22 cellular contexts compared by ENCODE assay signal in genomic region chr4:67162692-67163091, GRCh38.
DNase-seq lines count a peak whose midpoint lies in the region; ATAC-seq, FAIRE-seq and TF ChIP-seq lines count a peak whose summit lies in the region.
"Had no signal": no experiment of that assay in that cellular context is flagged by ENCODE, and none has a peak within 500 bp of the region (broad histone marks: within the 10 kb centered on the region; RNA-seq: fewer than 3 reads in every experiment).

No MANE protein-coding gene starts in this region.

- FAIRE-seq in A549 (lab: Jason Lieb, UNC) (no peak), K562 (lab: Jason Lieb, UNC) (no peak), islet of Langerhans (lab: Jason Lieb, UNC) (peak; percentile 69)
- FAIRE-seq: A204.1, D721Med, G401.6, GM12891, GM19239 had no signal

- H3K79me2 ChIP-seq in K562 (ENCODE audit: control insufficient read depth, insufficient read depth, low read length) = no peaks in the 10 kb centered on the region

- no peaks in the 10 kb centered on the region for H3K4me1 ChIP-seq in A549
- no peaks in the 10 kb centered on the region for H3K4me1 ChIP-seq in IMR-90 (ENCODE audit: control insufficient read depth, insufficient read depth, low read length)
- no peaks in the 10 kb centered on the region for H3K4me1 ChIP-seq in K562 (replicated peaks in 1 of 2; ENCODE audit: control insufficient read depth in 2 of 2, insufficient read depth in 2 of 2, low read length in 2 of 2)
- H3K4me1 ChIP-seq: BLaER1 treated with 17β-estradiol and CSF1 and Interleukin-3, amounts not matched to agents 10 nM and 100 nM; Caco-2 had no signal

- ATAC-seq in A549 = no peak
- no peak for ATAC-seq in IMR-90 (ENCODE audit: low read depth)
- no peak for ATAC-seq in K562
- ATAC-seq: CD8-positive, alpha-beta T cell had no signal

- no peak overlapping the region for H4K8ac ChIP-seq in IMR-90 (ENCODE audit: low read depth in 2 of 2, low read length in 2 of 2)

- H3K9ac ChIP-seq in IMR-90 (ENCODE audit: low read depth, low read length) (no peak overlapping the region), K562 (ENCODE audit: insufficient read depth in 1 of 2, low read depth in 2 of 2, low read length in 2 of 2) (no peak overlapping the region)
- H3K9ac ChIP-seq: BLaER1 treated with 17β-estradiol and CSF1 and Interleukin-3, amounts not matched to agents 10 nM and 100 nM had no signal

- H2AK9ac ChIP-seq in IMR-90 (replicated peaks; ENCODE audit: low read depth, low read length, poor library complexity) = no peak overlapping the region

- H2AK5ac ChIP-seq in IMR-90 (ENCODE audit: low read depth, low read length) = no peak overlapping the region

- H3K36me3 ChIP-seq in IMR-90 (ENCODE audit: control insufficient read depth, insufficient read depth, low read length) (no peaks in the 10 kb centered on the region), K562 (ENCODE audit: control insufficient read depth, insufficient read depth, low read length) (no peaks in the 10 kb centered on the region)
- H3K36me3 ChIP-seq: BLaER1 treated with 17β-estradiol and CSF1 and Interleukin-3, amounts not matched to agents 10 nM and 100 nM had no signal

- no peak overlapping the region for H4K91ac ChIP-seq in IMR-90 (ENCODE audit: insufficient read depth, low read depth, low read length)

- 38% methylated on average over 2 of the region's 2 CpGs for WGBS in A549 (ENCODE audit: missing lambda C conversion rate)
- WGBS in IMR-90 (ENCODE audit: extremely low coverage in 2 of 2, insufficient read length in 1 of 2), 2 experiments = no CpG with 5 or more reads among the region's 2 CpGs
- WGBS in K562 (ENCODE audit: insufficient coverage, low coverage, missing lambda C conversion rate) = 11% methylated on average over 2 of the region's 2 CpGs

- DNase-seq in A549 (ENCODE audit: low read depth in 1 of 2, low spot score in 1 of 2) (no peak), IMR-90 (no peak), K562 (ENCODE audit: extremely low read depth in 1 of 4, low spot score in 3 of 4) (no peak), activated gamma-delta T cell treated with Interleukin-2 at 50 U/mL for 16 hours (no peak)
- DNase-seq in activated CD8-positive, alpha-beta memory T cell treated with anti-CD3 and anti-CD28 coated beads, Interleukin-2, amount 50 U/mL, for 4 hours = no peak
- no peak for DNase-seq in stimulated activated CD4-positive, alpha-beta T cell treated with anti-CD3 and anti-CD28 coated beads, Interleukin-15, amount 100 ng/mL, for 24 hours
- DNase-seq: 8988T; AML-193; Caco-2; Calu3; CD4-positive, alpha-beta T cell; CD8-positive, alpha-beta T cell; DMS79 treated with DMSO at 0.1 percent for 48 hours; GF-D8 had no signal

- H3K79me1 ChIP-seq in IMR-90 (ENCODE audit: low read depth in 1 of 2, low read length in 2 of 2) = no peaks in the 10 kb centered on the region

- dilution Hi-C loops in IMR-90 (cut with HindIII; ENCODE audit: low sequenced_read_pairs, unreplicated experiment) = no loop called here

- intact Hi-C loops in IMR-90 (cut with micrococcal nuclease) = no loop called here
- intact Hi-C loops in K562 (cut with micrococcal nuclease) = no loop called here

- BruUV-seq in IMR-90 (replicated peaks; lab: Mats Ljungman, UMichigan) (no TSS peak), K562 (replicated peaks; lab: Mats Ljungman, UMichigan) (no TSS peak)

- H3K18ac ChIP-seq in IMR-90 (ENCODE audit: low read depth, low read length) = no peak overlapping the region

- H2BK5ac ChIP-seq in IMR-90 (ENCODE audit: low read depth, low read length, poor library complexity, severe bottlenecking) = no peak overlapping the region

- POLR2A ChIA-PET in A549 (lab: Yijun Ruan, JAX) (no interaction called here), IMR-90 (lab: Charles Lee; ENCODE audit: unreplicated experiment) (no interaction called here), K562 (lab: Yijun Ruan, JAX) (no interaction called here)

- no peak for TF ChIP-seq RAD21 in A549 (conservative IDR thresholded peaks at IDR 0.05 in 1 of 2, IDR thresholded peaks at IDR 0.05 in 1 of 2)
- TF ChIP-seq RAD21 in IMR-90 (IDR thresholded peaks at IDR 0.05; ENCODE audit: low read length) = no peak
- no peak for TF ChIP-seq RAD21 in K562 (CRISPR knock-in tag; conservative IDR thresholded peaks at IDR 0.05 in 1 of 2, IDR thresholded peaks at IDR 0.05 in 1 of 2)

- H3K23ac ChIP-seq in IMR-90 (ENCODE audit: low read depth, low read length) = no peak overlapping the region

- H4K20me1 ChIP-seq in IMR-90 (ENCODE audit: insufficient read depth, low read length) (no peaks in the 10 kb centered on the region), K562 (replicated peaks; ENCODE audit: control insufficient read depth, insufficient read depth, low read length) (no peaks in the 10 kb centered on the region)
- H4K20me1 ChIP-seq: BLaER1 treated with 17β-estradiol and CSF1 and Interleukin-3, amounts not matched to agents 10 nM and 100 nM had no signal

- no peak overlapping the region for H2BK120ac ChIP-seq in IMR-90 (ENCODE audit: low read depth, low read length)

- no peak for TF ChIP-seq CTCF in A549 (IDR thresholded peaks at IDR 0.05)
- no peak for TF ChIP-seq CTCF in IMR-90 (conservative IDR thresholded peaks at IDR 0.05; ENCODE audit: low read depth, low read length)
- TF ChIP-seq CTCF in K562 (IDR thresholded peaks at IDR 0.05 in 2 of 3, conservative IDR thresholded peaks at IDR 0.05 in 1 of 3; ENCODE audit: insufficient read depth in 2 of 3, low read depth in 1 of 3, low read length in 3 of 3) = no peak

- H3K27ac ChIP-seq in A549 (no peak overlapping the region), IMR-90 (ENCODE audit: insufficient read depth, low read length) (no peak overlapping the region), K562 (ENCODE audit: extremely low read depth, low read depth, low read length) (no peak overlapping the region)
- H3K27ac ChIP-seq: BLaER1 treated with 17β-estradiol and CSF1 and Interleukin-3, amounts not matched to agents 10 nM and 100 nM; C4-2B had no signal

- H3K27me3 ChIP-seq in IMR-90 (ENCODE audit: control insufficient read depth, insufficient read depth, low read length) = no peaks in the 10 kb centered on the region
- H3K27me3 ChIP-seq in K562 (ENCODE audit: control insufficient read depth in 2 of 2, insufficient read depth in 2 of 2, low read length in 2 of 2) = no peaks in the 10 kb centered on the region
- H3K27me3 ChIP-seq: BLaER1 treated with 17β-estradiol and CSF1 and Interleukin-3, amounts not matched to agents 10 nM and 100 nM had no signal

- no peaks in the 10 kb centered on the region for H3K9me3 ChIP-seq in A549
- peaks cover 4% of the 10 kb centered on the region; the same call in 1 of the 2 replicates for H3K9me3 ChIP-seq in IMR-90 (ENCODE audit: control insufficient read depth, insufficient read depth, low read length)
- H3K9me3 ChIP-seq in K562 (replicated peaks; ENCODE audit: control insufficient read depth, insufficient read depth, low read depth, low read length) = no peaks in the 10 kb centered on the region
- H3K9me3 ChIP-seq: BLaER1 treated with 17β-estradiol and CSF1 and Interleukin-3, amounts not matched to agents 10 nM and 100 nM; Caco-2 had no signal

- H2BK20ac ChIP-seq in IMR-90 (ENCODE audit: low read depth, low read length) = no peak overlapping the region

- no peak overlapping the region for H3K4ac ChIP-seq in IMR-90 (ENCODE audit: low read depth, low read length)

- H3K4me3 ChIP-seq in A549 (no peak overlapping the region), IMR-90 (ENCODE audit: insufficient read depth, low read depth, low read length) (no peak overlapping the region), K562 (no peak overlapping the region)
- H3K4me3 ChIP-seq: BLaER1 treated with 17β-estradiol and CSF1 and Interleukin-3, amounts not matched to agents 10 nM and 100 nM had no signal

- CTCF ChIA-PET in A549 (lab: Yijun Ruan, JAX) = no interaction called here
- CTCF ChIA-PET in IMR-90 (lab: Yijun Ruan, JAX) = no interaction called here
- CTCF ChIA-PET in K562 (lab: Yijun Ruan, JAX; ENCODE audit: low intra/inter-chr PET ratio) = no interaction called here

- no peaks in the 10 kb centered on the region for H3K9me1 ChIP-seq in IMR-90 (ENCODE audit: insufficient read depth, low read length)
- H3K9me1 ChIP-seq in K562 (ENCODE audit: control insufficient read depth, insufficient read depth, low read length) = no peaks in the 10 kb centered on the region

- no peak overlapping the region for H2BK15ac ChIP-seq in IMR-90 (ENCODE audit: low read depth, low read length)

- H3K56ac ChIP-seq in IMR-90 (ENCODE audit: extremely low read depth, insufficient read depth, low read length) = no peak overlapping the region

- H3K4me2 ChIP-seq in A549 = no peak overlapping the region
- H3K4me2 ChIP-seq in IMR-90 (ENCODE audit: low read depth, low read length) = no peak overlapping the region
- H3K4me2 ChIP-seq in K562 (ENCODE audit: insufficient read depth, low read length) = no peak overlapping the region
- H3K4me2 ChIP-seq: BLaER1 treated with 17β-estradiol and CSF1 and Interleukin-3, amounts not matched to agents 10 nM and 100 nM had no signal

- no peak overlapping the region for H4K5ac ChIP-seq in IMR-90 (ENCODE audit: low read depth, low read length)

- no peak overlapping the region for H2AFZ ChIP-seq in IMR-90 (replicated peaks; ENCODE audit: low read length, poor library complexity)
- H2AFZ ChIP-seq in K562 (ENCODE audit: low read depth, low read length) = no peak overlapping the region

- in situ Hi-C loops in IMR-90 (cut with MboI; ENCODE audit: low sequenced_read_pairs) = no loop called here
- in situ Hi-C loops in K562 (cut with MboI) = no loop called here

- TF ChIP-seq EP300 in A549 (IDR thresholded peaks at IDR 0.05) = no peak
- no peak for TF ChIP-seq EP300 in K562 (IDR thresholded peaks at IDR 0.05; ENCODE audit: low read length)

- TF ChIP-seq POLR2A in A549 (IDR thresholded peaks at IDR 0.05; ENCODE audit: low read length) (no peak), IMR-90 (IDR thresholded peaks at IDR 0.05; ENCODE audit: low read depth, low read length) (no peak), K562 (conservative IDR thresholded peaks at IDR 0.05) (no peak)

- H3K14ac ChIP-seq in IMR-90 (replicated peaks; ENCODE audit: low read depth, low read length) = no peak overlapping the region

TF ChIP-seq in IMR-90, 13 proteins besides CTCF, POLR2A, EP300 and RAD21 (continues in another document):
- TF ChIP-seq RCOR1 (IDR thresholded peaks at IDR 0.05; ENCODE audit: insufficient replicate concordance, low read length) (no peak), SMC3 (IDR thresholded peaks at IDR 0.05; ENCODE audit: low read depth, low read length) (no peak), NFE2L2 (IDR thresholded peaks at IDR 0.05; ENCODE audit: low read depth, low read length) (no peak), BHLHE40 (IDR thresholded peaks at IDR 0.05; ENCODE audit: low read depth, low read length) (no peak), RFX5 (IDR thresholded peaks at IDR 0.05; ENCODE audit: low read depth, low read length) (no peak)

TF ChIP-seq in K562, 482 proteins besides CTCF, POLR2A, EP300 and RAD21 (continues in another document):
- TF ChIP-seq MAFF (IDR thresholded peaks at IDR 0.05; ENCODE audit: low read length) (peak; percentile 82), ZC3H8 (IDR thresholded peaks at IDR 0.05) (no peak), RUNX1 (IDR thresholded peaks at IDR 0.05; ENCODE audit: low read depth) (no peak), GTF2A2 (tag; IDR thresholded peaks at IDR 0.05) (no peak), CHD1 (IDR thresholded peaks at IDR 0.05; ENCODE audit: low read length) (no peak), MAFK (IDR thresholded peaks at IDR 0.05; ENCODE audit: low read length) (peak; percentile 84), ZNF316 (IDR thresholded peaks at IDR 0.05) (peak; percentile 71), C11orf30 (IDR thresholded peaks at IDR 0.05; ENCODE audit: low read depth) (peak; percentile 56)

Comparison
In these comparisons a context has a peak if more than half of its experiments do, and no peak if none do; other contexts are left out.
1. Of the 35 proteins assayed by ChIP-seq in both K562 and A549: peak only in K562: none; only in A549: none; in both: MAFK; in neither: 34.